Comparison of ENCODE assay signal across 7 cellular contexts in the genomic region with DNA sequence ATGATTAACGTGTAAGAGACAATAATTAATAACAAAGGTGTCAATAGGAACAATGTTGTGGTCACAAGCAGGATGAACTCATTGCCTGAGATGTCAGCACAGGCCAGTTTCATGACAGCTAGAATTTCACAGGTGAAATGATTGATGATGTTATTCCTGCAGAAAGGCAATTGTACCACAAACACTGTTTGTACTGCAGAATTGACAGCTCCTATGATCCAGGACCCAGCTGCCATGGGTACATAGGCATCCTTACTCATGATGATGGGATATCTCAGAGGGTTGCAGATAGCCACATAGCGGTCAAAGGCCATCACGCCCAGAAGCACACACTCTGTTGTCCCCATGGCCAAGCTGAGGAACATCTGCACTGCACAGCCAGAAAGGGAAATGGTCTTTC. TPM values are rescaled to one million over a fixed set of nuclear protein-coding genes. Genes with fewer than 3 reads are reported as not detected.
"Had no signal": no experiment of that assay in that cellular context is flagged by ENCODE, and none has a peak within 500 bp of the region (broad histone marks: within the 10 kb centered on the region; RNA-seq: fewer than 3 reads in every experiment).

No MANE protein-coding gene starts in this region.

RNA-seq across cellular contexts. Expression of a gene that starts 0.5 kb away (rescaled TPM):
- total RNA-seq: GM23248, GM23338, H1, H4, H7, H9, HFFc6 had no signal
- polyA plus RNA-seq: GM23248, GM23338, H1 had no signal

RNA-seq across cellular contexts. Expression of a gene that starts 6.7 kb away (rescaled TPM):
- total RNA-seq: GM23248, GM23338, H1, H4, H7, H9, HFFc6 had no signal
- polyA plus RNA-seq: GM23248, GM23338, H1 had no signal

RNA-seq across cellular contexts. Expression of a gene that starts 19.3 kb away (rescaled TPM):
- total RNA-seq: GM23248, GM23338, H1, H4, H7, H9, HFFc6 had no signal
- polyA plus RNA-seq: GM23248, GM23338, H1 had no signal

RNA-seq across cellular contexts. Expression of a gene that starts 29.8 kb away (rescaled TPM):
- total RNA-seq: GM23248, GM23338, H1, H4, H7, H9, HFFc6 had no signal
- polyA plus RNA-seq: GM23248, GM23338, H1 had no signal
